ENCODE assay signal across 6 cellular contexts in the genomic region with DNA sequence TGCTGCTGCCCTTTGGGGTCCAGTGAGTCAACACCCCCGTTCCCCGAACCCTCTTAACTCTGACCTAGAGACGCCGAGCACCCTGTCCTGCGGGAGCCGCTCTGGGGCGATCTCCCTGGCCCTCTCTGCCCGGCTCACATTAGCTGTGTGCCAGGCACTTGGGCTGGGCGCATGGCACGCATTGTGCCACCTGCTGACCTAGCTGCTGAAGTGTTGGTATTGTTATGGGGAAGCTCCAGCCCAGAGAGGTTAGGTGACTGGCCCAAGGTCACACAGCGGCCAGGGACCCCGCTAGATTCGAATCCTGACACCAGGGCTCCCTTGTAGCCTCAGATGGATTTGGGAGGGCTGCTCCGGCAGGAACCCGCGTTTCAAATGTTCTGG.
DNase-seq lines count a peak whose midpoint lies in the region; TF ChIP-seq lines count a peak whose summit lies in the region.

No MANE protein-coding gene starts in this region.

- peak overlapping the region; percentile 92 for H3K27ac Mint-ChIP-seq in T-helper 1 cell treated with Interleukin-12 subunit alpha and Interleukin-12 subunit beta and Interleukin-4 antibody, amounts not matched to agents 30 μg/mL and 1 μg/mL, for 36 hours

- H3K9me3 Mint-ChIP-seq in T-helper 1 cell treated with Interleukin-12 subunit alpha and Interleukin-12 subunit beta and Interleukin-4 antibody, amounts not matched to agents 30 μg/mL and 1 μg/mL, for 36 hours: no peaks in the 10 kb centered on the region

- H3K27me3 Mint-ChIP-seq in T-helper 1 cell treated with Interleukin-12 subunit alpha and Interleukin-12 subunit beta and Interleukin-4 antibody, amounts not matched to agents 30 μg/mL and 1 μg/mL, for 36 hours (ENCODE audit: low read depth): no peaks in the 10 kb centered on the region

- no peak for TF ChIP-seq CTCF in fibroblast of mammary gland (conservative IDR thresholded peaks at IDR 0.05; ENCODE audit: control insufficient read depth, insufficient read depth, low read depth, low read length)

- peak overlapping the region; percentile 82 for H3K4me3 ChIP-seq in fibroblast of mammary gland (ENCODE audit: control insufficient read depth, low read depth, low read length)

- H3K4me1 Mint-ChIP-seq in T-helper 1 cell treated with Interleukin-12 subunit alpha and Interleukin-12 subunit beta and Interleukin-4 antibody, amounts not matched to agents 30 μg/mL and 1 μg/mL, for 36 hours (ENCODE audit: low read depth): peaks cover 19% of the 10 kb centered on the region

- DNase-seq in T-helper 1 cell (no peak), fibroblast of mammary gland (ENCODE audit: low read depth) (no peak), NCI-H2171 (lab: John Stamatoyannopoulos, UW) (no peak)
- DNase-seq in stimulated activated naive CD4-positive, alpha-beta T cell treated with Interleukin-2 at 50 U/mL for 16 hours (lab: John Stamatoyannopoulos, UW): peak; percentile 16
- no peak for DNase-seq in NK-92 treated with Interleukin-12 subunit alpha and Interleukin-12 subunit beta, amount 100 ng/mL, for 24 hours (lab: John Stamatoyannopoulos, UW)

- peak overlapping the region; percentile 94 for H3K4me3 Mint-ChIP-seq in T-helper 1 cell treated with Interleukin-12 subunit alpha and Interleukin-12 subunit beta and Interleukin-4 antibody, amounts not matched to agents 30 μg/mL and 1 μg/mL, for 36 hours

- H3K36me3 Mint-ChIP-seq in T-helper 1 cell treated with Interleukin-12 subunit alpha and Interleukin-12 subunit beta and Interleukin-4 antibody, amounts not matched to agents 30 μg/mL and 1 μg/mL, for 36 hours (ENCODE audit: low read depth): peaks cover 3% of the 10 kb centered on the region
